Comparison of ENCODE assay signal across 1 cellular context in genomic region chr7:25906003-25906402, GRCh38.
TF ChIP-seq lines count a peak whose summit lies in the region.

No MANE protein-coding gene starts in this region.

TF ChIP-seq in K562, 482 proteins besides CTCF, POLR2A, EP300 and RAD21 (continued from another document):
- TF ChIP-seq, protein P1, sequence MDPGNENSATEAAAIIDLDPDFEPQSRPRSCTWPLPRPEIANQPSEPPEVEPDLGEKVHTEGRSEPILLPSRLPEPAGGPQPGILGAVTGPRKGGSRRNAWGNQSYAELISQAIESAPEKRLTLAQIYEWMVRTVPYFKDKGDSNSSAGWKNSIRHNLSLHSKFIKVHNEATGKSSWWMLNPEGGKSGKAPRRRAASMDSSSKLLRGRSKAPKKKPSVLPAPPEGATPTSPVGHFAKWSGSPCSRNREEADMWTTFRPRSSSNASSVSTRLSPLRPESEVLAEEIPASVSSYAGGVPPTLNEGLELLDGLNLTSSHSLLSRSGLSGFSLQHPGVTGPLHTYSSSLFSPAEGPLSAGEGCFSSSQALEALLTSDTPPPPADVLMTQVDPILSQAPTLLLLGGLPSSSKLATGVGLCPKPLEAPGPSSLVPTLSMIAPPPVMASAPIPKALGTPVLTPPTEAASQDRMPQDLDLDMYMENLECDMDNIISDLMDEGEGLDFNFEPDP (CRISPR knock-in tag; IDR thresholded peaks at IDR 0.05), result no peak
- TF ChIP-seq ZNF408 (CRISPR knock-in tag; IDR thresholded peaks at IDR 0.05; ENCODE audit: low read depth) (no peak), ZNF174 (CRISPR knock-in tag; IDR thresholded peaks at IDR 0.05) (no peak)
